23 cellular contexts compared by ENCODE assay signal in the genomic region with DNA sequence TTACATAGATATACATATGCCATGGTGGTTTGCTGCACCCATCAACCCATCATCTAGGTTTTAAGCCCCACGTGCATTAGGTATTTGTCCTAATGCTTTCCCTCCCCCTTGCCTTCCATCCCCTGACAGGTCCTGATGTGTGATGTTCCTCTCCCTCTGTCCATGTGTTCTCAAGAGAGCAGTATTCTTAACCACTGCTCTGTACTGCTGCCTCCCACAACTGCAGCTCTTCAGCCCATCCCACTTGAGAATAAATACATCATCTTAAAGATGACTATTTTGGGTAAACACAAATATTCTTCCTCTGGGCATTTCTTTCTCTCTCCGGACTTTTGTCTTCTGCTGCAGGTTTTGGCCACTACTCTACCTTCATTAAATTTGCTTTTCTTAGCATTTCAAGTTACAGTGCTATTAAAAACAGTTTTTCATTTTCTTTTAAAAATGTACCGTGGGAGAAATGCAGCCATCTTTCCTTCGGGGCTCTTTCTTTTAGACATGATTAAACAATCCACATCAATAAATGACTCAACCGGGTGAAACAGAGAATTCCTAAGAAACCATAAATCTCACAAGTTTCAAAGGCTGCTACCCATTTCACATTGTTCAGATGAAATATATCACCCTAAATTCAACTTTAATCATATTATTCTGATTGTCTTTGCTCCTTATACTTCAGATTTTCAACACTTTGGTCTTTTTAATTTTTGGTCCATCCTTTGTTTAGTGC.
"Had no signal": no experiment of that assay in that cellular context is flagged by ENCODE, and none has a peak within 500 bp of the region (broad histone marks: within the 10 kb centered on the region; RNA-seq: fewer than 3 reads in every experiment).

No MANE protein-coding gene starts in this region.

- H3K27me3 Mint-ChIP-seq: activated B cell treated with CpG ODN at 0.5 μM for 24 hours; activated CD4-positive, alpha-beta memory T cell treated with anti-CD3 and anti-CD28 coated beads, Interleukin-2, amount 10 ng/mL, durations not matched to agents 7 days and 5 days; activated T-cell treated with anti-CD3 and anti-CD28 coated beads, Interleukin-2, amount 50 U/mL, for 24 hours; dendritic cell treated with granulocyte-macrophage colony-stimulating factor and Interleukin-4, amounts not matched to agents 40 ng/mL and 50 ng/mL, for 4 days; memory B cell; naive thymus-derived CD8-positive, alpha-beta T cell; stimulated activated naive CD8-positive, alpha-beta T cell treated with anti-CD3 and anti-CD28 coated beads, Interleukin-15, amount 100 ng/mL, for 72 hours had no signal

- H3K4me3 Mint-ChIP-seq: activated B cell treated with CpG ODN at 0.5 μM for 24 hours; activated CD4-positive, alpha-beta memory T cell treated with anti-CD3 and anti-CD28 coated beads, Interleukin-2, amount 10 ng/mL, durations not matched to agents 7 days and 5 days; activated naive CD4-positive, alpha-beta T cell treated with anti-CD3 and anti-CD28 coated beads for 36 hours; activated T-cell treated with anti-CD3 and anti-CD28 coated beads, Interleukin-2, amount 50 U/mL, for 24 hours; dendritic cell treated with granulocyte-macrophage colony-stimulating factor and Interleukin-4, amounts not matched to agents 40 ng/mL and 50 ng/mL, for 4 days; memory B cell; naive thymus-derived CD8-positive, alpha-beta T cell; stimulated activated naive CD8-positive, alpha-beta T cell treated with anti-CD3 and anti-CD28 coated beads, Interleukin-15, amount 100 ng/mL, for 72 hours had no signal

- H2AFZ ChIP-seq: parathyroid adenoma had no signal

- H3K9ac ChIP-seq: parathyroid adenoma had no signal

- H3K4me1 Mint-ChIP-seq: activated B cell treated with CpG ODN at 0.5 μM for 24 hours; activated CD4-positive, alpha-beta memory T cell treated with anti-CD3 and anti-CD28 coated beads, Interleukin-2, amount 10 ng/mL, durations not matched to agents 7 days and 5 days; memory B cell; naive thymus-derived CD8-positive, alpha-beta T cell; stimulated activated naive CD8-positive, alpha-beta T cell treated with anti-CD3 and anti-CD28 coated beads, Interleukin-15, amount 100 ng/mL, for 72 hours had no signal

- H3K27me3 ChIP-seq: neutrophil, suprapubic skin had no signal

- H3K36me3 ChIP-seq: neutrophil, suprapubic skin had no signal

- DNase-seq: activated B cell treated with CpG ODN at 0.5 μM for 24 hours; activated CD4-positive, alpha-beta memory T cell treated with anti-CD3 and anti-CD28 coated beads, Interleukin-2, amount 10 ng/mL, durations not matched to agents 7 days and 5 days; activated CD4-positive, alpha-beta T cell treated with anti-CD3 and anti-CD28 coated beads for 48 hours; activated naive CD4-positive, alpha-beta T cell treated with anti-CD3 and anti-CD28 coated beads for 36 hours; activated T-cell treated with anti-CD3 and anti-CD28 coated beads, Interleukin-2, amount 50 U/mL, for 24 hours; anterior cingulate cortex; cerebellar nuclear complex; effector CD8-positive, alpha-beta T cell; foreskin fibroblast; left ventricle myocardium superior; naive thymus-derived CD8-positive, alpha-beta T cell; stimulated activated CD4-positive, alpha-beta T cell treated with anti-CD3 and anti-CD28 coated beads, Interleukin-4, amount 100 ng/mL, for 1 hour; stimulated activated naive CD8-positive, alpha-beta T cell treated with anti-CD3 and anti-CD28 coated beads, Interleukin-15, amount 100 ng/mL, for 72 hours; T-helper 2 cell; trophoblast cell had no signal

- H3K4me3 ChIP-seq: smooth muscle cell, suprapubic skin had no signal

- H3K36me3 Mint-ChIP-seq: memory B cell had no signal

- H3K79me2 ChIP-seq: parathyroid adenoma had no signal

- H3K9me3 Mint-ChIP-seq: activated B cell treated with CpG ODN at 0.5 μM for 24 hours; stimulated activated naive CD8-positive, alpha-beta T cell treated with anti-CD3 and anti-CD28 coated beads, Interleukin-15, amount 100 ng/mL, for 72 hours had no signal

- H3K9me3 ChIP-seq: neutrophil, suprapubic skin had no signal

- H3K27ac Mint-ChIP-seq: activated B cell treated with CpG ODN at 0.5 μM for 24 hours; activated CD4-positive, alpha-beta memory T cell treated with anti-CD3 and anti-CD28 coated beads, Interleukin-2, amount 10 ng/mL, durations not matched to agents 7 days and 5 days; activated naive CD4-positive, alpha-beta T cell treated with anti-CD3 and anti-CD28 coated beads for 36 hours; activated T-cell treated with anti-CD3 and anti-CD28 coated beads, Interleukin-2, amount 50 U/mL, for 24 hours; dendritic cell treated with granulocyte-macrophage colony-stimulating factor and Interleukin-4, amounts not matched to agents 40 ng/mL and 50 ng/mL, for 4 days; memory B cell; naive thymus-derived CD8-positive, alpha-beta T cell; stimulated activated naive CD8-positive, alpha-beta T cell treated with anti-CD3 and anti-CD28 coated beads, Interleukin-15, amount 100 ng/mL, for 72 hours had no signal

- H3K27ac ChIP-seq: neutrophil, parathyroid adenoma, suprapubic skin had no signal

- ATAC-seq: esophagus mucosa; left ventricle myocardium superior; naive thymus-derived CD8-positive, alpha-beta T cell; sciatic nerve; stimulated activated naive CD8-positive, alpha-beta T cell treated with anti-CD3 and anti-CD28 coated beads, Interleukin-15, amount 100 ng/mL, for 72 hours had no signal

- H3K4me2 ChIP-seq: smooth muscle cell had no signal

- H3K4me1 ChIP-seq: parathyroid adenoma, suprapubic skin had no signal
